In genomic region chr19:9819590-9819898, GRCh38 we compare ENCODE assay signal across 8 cellular contexts. TPM values are rescaled to one million over a fixed set of nuclear protein-coding genes. Genes with fewer than 3 reads are reported as not detected.
DNase-seq lines count a peak whose midpoint lies in the region; ATAC-seq and TF ChIP-seq lines count a peak whose summit lies in the region.

No MANE protein-coding gene starts in this region.

- peaks cover 0 to 9% of the 10 kb centered on the region in 2 donors for H3K9me3 Mint-ChIP-seq in stimulated activated naive CD8-positive, alpha-beta T cell treated with anti-CD3 and anti-CD28 coated beads, Interleukin-15, amount 100 ng/mL, for 72 hours

- TF ChIP-seq CTCF in gastroesophageal sphincter (IDR thresholded peaks at IDR 0.05): no peak

- 0% methylated on average over 14 of the region's 21 CpGs; no CpG with 5 or more reads in 1 of the 2 donors for WGBS in gastroesophageal sphincter (ENCODE audit: low coverage in 1 of 2), 2 donors

- no peak for TF ChIP-seq EP300 in gastroesophageal sphincter (IDR thresholded peaks at IDR 0.05)

- no peak for TF ChIP-seq POLR2A in gastroesophageal sphincter (IDR thresholded peaks at IDR 0.05)

- H3K4me3 ChIP-seq in gastroesophageal sphincter: peak overlapping the region in 1 of 2 donors; percentile 76

- no peaks in the 10 kb centered on the region for H3K9me3 ChIP-seq in T-helper 17 cell (ENCODE audit: control insufficient read depth, low read length, poor library complexity, severe bottlenecking)
- no peaks in the 10 kb centered on the region for H3K9me3 ChIP-seq in gastroesophageal sphincter

- ATAC-seq in T-helper 17 cell: no peak
- no peak for ATAC-seq in gastroesophageal sphincter
- no peak for ATAC-seq in stimulated activated naive CD8-positive, alpha-beta T cell treated with anti-CD3 and anti-CD28 coated beads, Interleukin-15, amount 100 ng/mL, for 72 hours
- ATAC-seq in GM18909 (IDR thresholded peaks at IDR 0.05; ENCODE audit: poor library complexity, unreplicated experiment): no peak

- peak overlapping the region; percentile 86 for H3K27ac Mint-ChIP-seq in T-helper 17 cell
- H3K27ac Mint-ChIP-seq in stimulated activated naive CD8-positive, alpha-beta T cell treated with anti-CD3 and anti-CD28 coated beads, Interleukin-15, amount 100 ng/mL, for 72 hours: no peak overlapping the region

- peaks cover 0 to 20% of the 10 kb centered on the region in 2 donors for H3K36me3 ChIP-seq in gastroesophageal sphincter

- H3K27me3 ChIP-seq in gastroesophageal sphincter: no peaks in the 10 kb centered on the region

- H3K36me3 Mint-ChIP-seq in T-helper 17 cell (ENCODE audit: low read depth): peaks cover 2% of the 10 kb centered on the region

- no peaks in the 10 kb centered on the region for H3K27me3 Mint-ChIP-seq in T-helper 17 cell
- H3K27me3 Mint-ChIP-seq in stimulated activated naive CD8-positive, alpha-beta T cell treated with anti-CD3 and anti-CD28 coated beads, Interleukin-15, amount 100 ng/mL, for 72 hours: no peaks in the 10 kb centered on the region

- H3K27ac ChIP-seq in gastroesophageal sphincter: peak overlapping the region; percentile 21 to 98 (median 94)

- peaks cover 16% of the 10 kb centered on the region for H3K4me1 Mint-ChIP-seq in T-helper 17 cell
- H3K4me1 Mint-ChIP-seq in stimulated activated naive CD8-positive, alpha-beta T cell treated with anti-CD3 and anti-CD28 coated beads, Interleukin-15, amount 100 ng/mL, for 72 hours: peaks cover 34% of the 10 kb centered on the region

- H3K4me1 ChIP-seq in gastroesophageal sphincter: peaks cover 0 to 41% (median 15%) of the 10 kb centered on the region in 3 donors

- H3K4me3 Mint-ChIP-seq in T-helper 17 cell: peak overlapping the region; percentile 90
- H3K4me3 Mint-ChIP-seq in stimulated activated naive CD8-positive, alpha-beta T cell treated with anti-CD3 and anti-CD28 coated beads, Interleukin-15, amount 100 ng/mL, for 72 hours: peak overlapping the region; percentile 84 to 90

- DNase-seq in SIG-M5 (lab: John Stamatoyannopoulos, UW): peak; percentile 72
- DNase-seq in SIG-M5 treated with dmso at 0.1 percent for 504 hours (lab: John Stamatoyannopoulos, UW; ENCODE audit: unreplicated experiment): no peak
- DNase-seq in T-helper 17 cell: no peak
- no peak for DNase-seq in stimulated activated naive CD8-positive, alpha-beta T cell treated with anti-CD3 and anti-CD28 coated beads, Interleukin-15, amount 100 ng/mL, for 72 hours
- DNase-seq in GF-D8 (lab: John Stamatoyannopoulos, UW): no peak
- no peak for DNase-seq in iPS-NIHi11 (ENCODE audit: low spot score)

RNA-seq across cellular contexts. Expression of gene FBXL12, which starts 0.7 kb away (rescaled TPM):
- 10 to 100 TPM; 33.5 to 34.4 TPM for total RNA-seq in T-helper 17 cell
- 10 to 100 TPM; 17.2 to 27.1 (median 24.0) TPM for total RNA-seq in gastroesophageal sphincter

RNA-seq across cellular contexts. Expression of gene UBL5, which starts 8.2 kb away (rescaled TPM):
- 100 to 1,000 TPM; 202 to 207 TPM for total RNA-seq in T-helper 17 cell
- total RNA-seq in gastroesophageal sphincter: 100 to 1,000 TPM; 420 to 701 (median 653) TPM

RNA-seq across cellular contexts. Expression of gene PIN1, which starts 15.6 kb away (rescaled TPM):
- total RNA-seq in T-helper 17 cell: 10 to 100 TPM; 42.3 to 55.2 TPM
- total RNA-seq in gastroesophageal sphincter: 100 to 1,000 TPM; 137 to 160 (median 153) TPM

RNA-seq across cellular contexts. Expression of gene ZNF846, which starts 51.0 kb away (rescaled TPM):
- 10 to 100 TPM in 1 of 2 donors, 1 to 10 TPM in 1; 3.9 to 12.0 TPM for total RNA-seq in T-helper 17 cell
- 10 to 100 TPM; 10.5 to 36.1 (median 20.4) TPM for total RNA-seq in gastroesophageal sphincter
